13 cellular contexts compared by ENCODE assay signal in the genomic region with DNA sequence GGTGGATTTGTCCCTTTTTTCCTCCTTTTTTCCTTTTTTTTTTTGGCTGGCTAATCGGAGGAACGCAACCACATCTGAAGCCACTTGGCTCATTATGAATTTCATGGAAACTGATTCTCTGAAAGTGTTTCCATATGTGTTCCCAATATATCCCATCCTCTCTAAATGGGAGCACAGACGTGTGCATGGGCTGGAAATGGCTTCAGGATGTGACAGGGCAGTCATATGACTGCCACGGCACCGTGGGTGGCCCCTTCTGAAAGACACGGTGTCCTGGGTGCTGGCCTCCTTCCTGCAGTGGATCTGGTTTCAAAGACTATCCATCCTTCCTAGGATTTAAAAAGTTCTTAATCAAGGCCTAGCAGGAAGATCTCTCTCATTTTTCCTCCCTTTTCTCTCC.
DNase-seq lines count a peak whose midpoint lies in the region; ATAC-seq and TF ChIP-seq lines count a peak whose summit lies in the region.
"Had no signal": no experiment of that assay in that cellular context is flagged by ENCODE, and none has a peak within 500 bp of the region (broad histone marks: within the 10 kb centered on the region; RNA-seq: fewer than 3 reads in every experiment).

No MANE protein-coding gene starts in this region.

- H3K27me3 ChIP-seq in right lobe of liver (no peaks in the 10 kb centered on the region), tibial artery (no peaks in the 10 kb centered on the region)

- H3K4me3 ChIP-seq in right lobe of liver: no peak overlapping the region
- H3K4me3 ChIP-seq in tibial artery: no peak overlapping the region
- H3K4me3 ChIP-seq: HAP-1 had no signal

- H3K4me1 ChIP-seq in right lobe of liver: peaks cover 0 to 12% (median 2%) of the 10 kb centered on the region in 4 donors
- H3K4me1 ChIP-seq in tibial artery: no peaks in the 10 kb centered on the region
- H3K4me1 ChIP-seq: HAP-1 had no signal

- no peaks in the 10 kb centered on the region for H3K9me3 Mint-ChIP-seq in activated T-cell treated with anti-CD3 and anti-CD28 coated beads, Interleukin-2, amount 50 U/mL, for 24 hours
- H3K9me3 Mint-ChIP-seq in activated T-cell treated with anti-CD3 and anti-CD28 coated beads, Interleukin-2, amount 50 U/mL, for 72 hours: no peaks in the 10 kb centered on the region

- H3K36me3 Mint-ChIP-seq in activated T-cell treated with anti-CD3 and anti-CD28 coated beads, Interleukin-2, amount 50 U/mL, for 24 hours (ENCODE audit: low read depth): peaks cover 87% of the 10 kb centered on the region
- H3K36me3 Mint-ChIP-seq in activated T-cell treated with anti-CD3 and anti-CD28 coated beads, Interleukin-2, amount 50 U/mL, for 72 hours (ENCODE audit: insufficient read depth in 2 of 2): peaks cover 13 to 32% of the 10 kb centered on the region in 2 donors

- intact Hi-C loops in right lobe of liver (cut with DNase I): no loop called here
- intact Hi-C loops in tibial artery (cut with DNase I; ENCODE audit: low total_unique reads): no loop called here

- peak overlapping the region; percentile 64 for H3K27ac Mint-ChIP-seq in activated T-cell treated with anti-CD3 and anti-CD28 coated beads, Interleukin-2, amount 50 U/mL, for 24 hours
- H3K27ac Mint-ChIP-seq in activated T-cell treated with anti-CD3 and anti-CD28 coated beads, Interleukin-2, amount 50 U/mL, for 72 hours: no peak overlapping the region

- H3K9me3 ChIP-seq in right lobe of liver: no peaks in the 10 kb centered on the region
- H3K9me3 ChIP-seq in tibial artery: no peaks in the 10 kb centered on the region
- H3K9me3 ChIP-seq: HAP-1 had no signal

- H3K36me3 ChIP-seq in right lobe of liver: no peaks in the 10 kb centered on the region
- no peaks in the 10 kb centered on the region for H3K36me3 ChIP-seq in tibial artery
- H3K36me3 ChIP-seq: HAP-1 had no signal

- H3K4me3 Mint-ChIP-seq in activated T-cell treated with anti-CD3 and anti-CD28 coated beads, Interleukin-2, amount 50 U/mL, for 24 hours: no peak overlapping the region
- no peak overlapping the region for H3K4me3 Mint-ChIP-seq in activated T-cell treated with anti-CD3 and anti-CD28 coated beads, Interleukin-2, amount 50 U/mL, for 72 hours

- TF ChIP-seq POLR2A in right lobe of liver (IDR thresholded peaks at IDR 0.05): no peak

- TF ChIP-seq CTCF in VCaP (conservative IDR thresholded peaks at IDR 0.05) (no peak), right lobe of liver (IDR thresholded peaks at IDR 0.05) (no peak), tibial artery (IDR thresholded peaks at IDR 0.05) (no peak)

- H3K4me1 Mint-ChIP-seq in activated T-cell treated with anti-CD3 and anti-CD28 coated beads, Interleukin-2, amount 50 U/mL, for 24 hours (ENCODE audit: low read depth): peaks cover 35% of the 10 kb centered on the region
- peaks cover 31% of the 10 kb centered on the region for H3K4me1 Mint-ChIP-seq in activated T-cell treated with anti-CD3 and anti-CD28 coated beads, Interleukin-2, amount 50 U/mL, for 72 hours (ENCODE audit: low read depth)

- no peak for DNase-seq in activated T-cell treated with anti-CD3 and anti-CD28 coated beads, Interleukin-2, amount 50 U/mL, for 24 hours
- no peak for DNase-seq in activated T-cell treated with anti-CD3 and anti-CD28 coated beads, Interleukin-2, amount 50 U/mL, for 72 hours
- DNase-seq in right lobe of liver (no peak), tibial artery (peak; percentile 65 to 69), DMS114 treated with DMSO at 0.1 percent for 48 hours (lab: John Stamatoyannopoulos, UW; ENCODE audit: unreplicated experiment) (no peak), NCI-H1092 treated with DMSO at 0.1 percent for 48 hours (lab: John Stamatoyannopoulos, UW) (no peak)
- DNase-seq: activated CD4-positive, alpha-beta T cell treated with anti-CD3 and anti-CD28 coated beads, Interleukin-2, amount 50 U/mL, for 48 hours; activated gamma-delta T cell treated with Interleukin-2 at 50 U/mL for 16 hours; Calu3; effector CD8-positive, alpha-beta T cell had no signal

- peak overlapping the region; percentile 98; the same call in 1 of the 2 replicates for H3K27ac ChIP-seq in VCaP
- no peak overlapping the region for H3K27ac ChIP-seq in right lobe of liver
- no peak overlapping the region for H3K27ac ChIP-seq in tibial artery

- whole genome bisulfite sequencing in right lobe of liver (ENCODE audit: insufficient coverage, low coverage, low lambda C conversion rate, missing lambda C conversion rate): 34% methylated on average over 4 of the region's 6 CpGs

- H3K27me3 Mint-ChIP-seq in activated T-cell treated with anti-CD3 and anti-CD28 coated beads, Interleukin-2, amount 50 U/mL, for 24 hours: no peaks in the 10 kb centered on the region
- no peaks in the 10 kb centered on the region for H3K27me3 Mint-ChIP-seq in activated T-cell treated with anti-CD3 and anti-CD28 coated beads, Interleukin-2, amount 50 U/mL, for 72 hours (ENCODE audit: low read depth)

- ATAC-seq in activated T-cell treated with anti-CD3 and anti-CD28 coated beads, Interleukin-2, amount 50 U/mL, for 72 hours (replicated peaks in 1 of 2): no peak
- peak in 3 of 4 donors; percentile 40 to 54 (median 41) for ATAC-seq in right lobe of liver
- no peak for ATAC-seq in HG03521 (IDR thresholded peaks at IDR 0.05; ENCODE audit: unreplicated experiment)

Comparison
In these comparisons a context has a peak if more than half of its experiments do, and no peak if none do; other contexts are left out.
1. DNase-seq: peak in tibial artery (2 of 2); none in activated T-cell treated with anti-CD3 and anti-CD28 coated beads, Interleukin-2, amount 50 U/mL, for 24 hours (single experiment), activated T-cell treated with anti-CD3 and anti-CD28 coated beads, Interleukin-2, amount 50 U/mL, for 72 hours (0 of 2), right lobe of liver (0 of 3), DMS114 treated with DMSO at 0.1 percent for 48 hours (single experiment) and NCI-H1092 treated with DMSO at 0.1 percent for 48 hours (single experiment).
2. ATAC-seq: peak in right lobe of liver (3 of 4); none in activated T-cell treated with anti-CD3 and anti-CD28 coated beads, Interleukin-2, amount 50 U/mL, for 72 hours (0 of 2) and HG03521 (single experiment).